27 cellular contexts compared by ENCODE assay signal in the genomic region with DNA sequence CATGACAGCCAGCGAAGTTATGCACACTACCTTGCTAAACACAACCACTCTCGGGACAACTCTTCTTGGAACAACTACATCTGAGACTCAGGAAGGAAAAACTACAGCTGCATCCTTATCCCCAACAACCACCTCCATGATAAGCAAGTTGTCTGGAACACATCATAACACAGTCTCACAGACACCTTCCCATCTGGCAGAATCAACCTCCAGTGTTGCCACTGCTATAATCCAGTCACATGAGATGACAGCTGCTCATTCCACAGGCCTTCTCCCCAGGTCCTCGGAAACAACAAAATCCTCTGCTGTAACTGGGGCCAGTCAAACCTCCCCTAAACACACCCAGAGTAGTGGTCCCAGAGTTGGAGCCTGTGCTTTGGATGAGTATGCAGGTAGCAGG. TPM values are rescaled to one million over a fixed set of nuclear protein-coding genes. Genes with fewer than 3 reads are reported as not detected.
"Had no signal": no experiment of that assay in that cellular context is flagged by ENCODE, and none has a peak within 500 bp of the region (broad histone marks: within the 10 kb centered on the region; RNA-seq: fewer than 3 reads in every experiment).

No MANE protein-coding gene starts in this region.

- H3K27me3 ChIP-seq: neural progenitor cell, stomach, suprapubic skin, tibial nerve had no signal

- H3K27ac ChIP-seq: foreskin keratinocyte, neural progenitor cell, prostate gland, skin epidermis, stomach, suprapubic skin, tibial nerve had no signal

- H3K4me2 ChIP-seq: neural progenitor cell had no signal

- H3K36me3 ChIP-seq: neural progenitor cell, prostate gland, stomach, suprapubic skin, tibial nerve had no signal

- H3K4me3 ChIP-seq: mucosa of descending colon, neural progenitor cell, prostate gland, skin epidermis, stomach, suprapubic skin, tibial nerve had no signal

- ATAC-seq: activated T-cell treated with anti-CD3 and anti-CD28 coated beads, Interleukin-2, amount 50 U/mL, for 4 hours; foreskin keratinocyte; mucosa of descending colon; naive thymus-derived CD4-positive, alpha-beta T cell; WTC11 had no signal

- H3K9ac ChIP-seq: neural progenitor cell had no signal

- DNase-seq: activated CD8-positive, alpha-beta memory T cell treated with anti-CD3 and anti-CD28 coated beads for 24 hours; activated CD8-positive, alpha-beta memory T cell treated with anti-CD3 and anti-CD28 coated beads, Interleukin-2, amount 50 U/mL, for 4 hours; activated naive CD4-positive, alpha-beta T cell treated with Interleukin-2 at 50 U/mL for 16 hours; activated naive CD8-positive, alpha-beta T cell treated with anti-CD3 and anti-CD28 coated beads for 36 hours; activated T-cell treated with anti-CD3 and anti-CD28 coated beads, Interleukin-2, amount 50 U/mL, for 4 hours; effector memory CD4-positive, alpha-beta T cell; foreskin keratinocyte; hippocampal formation; mesenchymal stem cell; mucosa of descending colon; naive thymus-derived CD4-positive, alpha-beta T cell; stimulated activated CD4-positive, alpha-beta T cell treated with anti-CD3 and anti-CD28 coated beads, Interleukin-1b, Interleukin-23, amount 100 ng/mL, for 48 hours; stomach; T1000 had no signal

- H3K4me1 ChIP-seq: foreskin keratinocyte, neural progenitor cell, prostate gland, stomach, suprapubic skin, tibial nerve had no signal

- H2AFZ ChIP-seq: neural progenitor cell had no signal

- H3K9me3 ChIP-seq: mucosa of descending colon, prostate gland, stomach, suprapubic skin, tibial nerve had no signal

RNA-seq across cellular contexts. Expression of a gene that starts 20.1 kb away (rescaled TPM):
- total RNA-seq: activated naive CD8-positive, alpha-beta T cell treated with anti-CD3 and anti-CD28 coated beads for 36 hours; activated T-cell treated with anti-CD3 and anti-CD28 coated beads, Interleukin-2, amount 50 U/mL, for 4 hours; activated T-helper 2 cell treated with anti-CD3 and anti-CD28 coated beads, Interferon-gamma antibody, Interleukin-2, Interleukin-4, amounts not matched to agents 10 μg/mL and 5 μg/mL and 100 μg/mL, durations not matched to agents 14 hours and 24 hours and 36 hours; astrocyte; dermis microvascular lymphatic vessel endothelial cell; foreskin keratinocyte; lower leg skin; mucosa of descending colon; naive thymus-derived CD4-positive, alpha-beta T cell; osteocyte; stomach; suprapubic skin; tibial nerve; urinary bladder had no signal
- polyA plus RNA-seq: esophagus; foreskin keratinocyte; naive thymus-derived CD4-positive, alpha-beta T cell; stomach; urinary bladder had no signal

RNA-seq across cellular contexts. Expression of a gene that starts 33.2 kb away (rescaled TPM):
- total RNA-seq: dermis microvascular lymphatic vessel endothelial cell had no signal

RNA-seq across cellular contexts. Expression of a gene that starts 38.8 kb away (rescaled TPM):
- total RNA-seq: activated naive CD8-positive, alpha-beta T cell treated with anti-CD3 and anti-CD28 coated beads for 36 hours; activated T-cell treated with anti-CD3 and anti-CD28 coated beads, Interleukin-2, amount 50 U/mL, for 4 hours; activated T-helper 2 cell treated with anti-CD3 and anti-CD28 coated beads, Interferon-gamma antibody, Interleukin-2, Interleukin-4, amounts not matched to agents 10 μg/mL and 5 μg/mL and 100 μg/mL, durations not matched to agents 14 hours and 24 hours and 36 hours; astrocyte; dermis microvascular lymphatic vessel endothelial cell; foreskin keratinocyte; lower leg skin; mucosa of descending colon; naive thymus-derived CD4-positive, alpha-beta T cell; osteocyte; prostate gland; stomach; suprapubic skin; tibial nerve; urinary bladder; WTC11 had no signal
